Comparison of ENCODE assay signal across 25 cellular contexts in the genomic region with DNA sequence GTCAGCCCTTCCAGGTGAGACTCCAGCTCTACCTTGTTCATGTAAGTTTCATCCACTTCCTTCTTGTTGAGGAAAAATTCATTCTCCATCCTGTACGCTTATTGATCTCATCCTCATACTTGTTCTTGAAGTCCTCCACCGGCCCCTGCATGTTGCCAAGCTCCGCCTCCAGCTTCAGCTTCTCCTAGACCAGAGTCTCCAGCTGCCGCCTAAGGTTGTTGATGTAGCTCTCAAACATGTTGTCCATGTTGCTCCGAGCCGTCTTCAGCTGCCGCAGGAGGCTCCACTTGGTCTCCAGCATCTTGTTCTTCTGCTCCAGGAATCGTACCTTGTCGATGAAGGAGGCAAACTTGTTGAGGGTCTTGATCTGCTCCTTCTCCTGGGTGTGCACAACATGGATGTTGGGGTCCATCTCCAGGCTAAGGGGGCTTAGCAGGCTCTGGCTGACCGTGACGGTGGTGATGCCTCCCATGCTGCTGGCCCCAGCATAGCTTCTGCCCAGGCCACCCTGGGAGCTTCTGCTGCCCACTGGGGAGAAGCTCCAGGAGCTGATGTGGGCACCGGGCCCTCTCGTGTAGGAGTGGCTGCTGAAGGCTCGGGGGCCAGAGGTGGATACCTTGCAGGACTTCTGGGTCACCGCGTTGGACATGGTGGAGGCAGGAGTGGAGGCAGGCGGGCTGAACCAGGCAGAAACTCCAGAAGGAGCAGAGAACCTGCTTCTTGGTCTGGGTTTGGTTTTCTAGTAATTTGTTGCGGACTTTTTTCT.
"Had no signal": no experiment of that assay in that cellular context is flagged by ENCODE, and none has a peak within 500 bp of the region (broad histone marks: within the 10 kb centered on the region; RNA-seq: fewer than 3 reads in every experiment).

No MANE protein-coding gene starts in this region.

- H3K4me3 ChIP-seq: ascending aorta, breast epithelium, cardiac muscle cell, coronary artery, dorsolateral prefrontal cortex had no signal

- ATAC-seq: activated naive CD4-positive, alpha-beta T cell treated with anti-CD3 and anti-CD28 coated beads, Interleukin-2, amount 50 U/mL, for 72 hours; activated T-cell treated with anti-CD3 and anti-CD28 coated beads, Interleukin-2, amount 50 U/mL, for 72 hours; esophagus mucosa had no signal

- H3K36me3 ChIP-seq: ascending aorta, breast epithelium, cardiac muscle cell had no signal

- DNase-seq: activated CD4-positive, alpha-beta memory T cell treated with anti-CD3 and anti-CD28 coated beads, Interleukin-2, amount 10 ng/mL, durations not matched to agents 7 days and 5 days; activated CD4-positive, alpha-beta T cell treated with anti-CD3 and anti-CD28 coated beads for 1 hour; activated CD4-positive, alpha-beta T cell treated with anti-CD3 and anti-CD28 coated beads for 4 hours; activated CD4-positive, alpha-beta T cell treated with anti-CD3 and anti-CD28 coated beads, Interleukin-2, amount 10 ng/mL, durations not matched to agents 7 days and 5 days; activated CD4-positive, alpha-beta T cell treated with anti-CD3 and anti-CD28 coated beads, Interleukin-2, amount 50 U/mL, for 4 hours; activated CD8-positive, alpha-beta memory T cell treated with anti-CD3 and anti-CD28 coated beads, Interleukin-2, amount 50 U/mL, for 48 hours; activated gamma-delta T cell; activated naive CD4-positive, alpha-beta T cell; activated naive CD4-positive, alpha-beta T cell treated with anti-CD3 and anti-CD28 coated beads, Interleukin-2, amount 10 ng/mL, durations not matched to agents 7 days and 5 days; activated naive CD8-positive, alpha-beta T cell treated with anti-CD3 and anti-CD28 coated beads, Interleukin-2, amount 10 ng/mL, durations not matched to agents 7 days and 5 days; activated T-cell treated with anti-CD3 and anti-CD28 coated beads for 4 hours; activated T-cell treated with anti-CD3 and anti-CD28 coated beads, Interleukin-2, amount 50 U/mL, for 24 hours; activated T-cell treated with anti-CD3 and anti-CD28 coated beads, Interleukin-2, amount 50 U/mL, for 72 hours; central memory CD4-positive, alpha-beta T cell; cerebellar nuclear complex; dorsolateral prefrontal cortex; effector memory CD4-positive, alpha-beta T cell; endodermal cell; foreskin fibroblast had no signal

- H3K4me1 ChIP-seq: ascending aorta, breast epithelium had no signal

- H3K9me3 ChIP-seq: ascending aorta, breast epithelium had no signal

- H3K27me3 ChIP-seq: ascending aorta, breast epithelium, cardiac muscle cell, dorsolateral prefrontal cortex had no signal

- H3K27ac ChIP-seq: ascending aorta, breast epithelium, cardiac muscle cell, coronary artery, dorsolateral prefrontal cortex had no signal
